ENCODE assay signal across 1 cellular context in the genomic region with DNA sequence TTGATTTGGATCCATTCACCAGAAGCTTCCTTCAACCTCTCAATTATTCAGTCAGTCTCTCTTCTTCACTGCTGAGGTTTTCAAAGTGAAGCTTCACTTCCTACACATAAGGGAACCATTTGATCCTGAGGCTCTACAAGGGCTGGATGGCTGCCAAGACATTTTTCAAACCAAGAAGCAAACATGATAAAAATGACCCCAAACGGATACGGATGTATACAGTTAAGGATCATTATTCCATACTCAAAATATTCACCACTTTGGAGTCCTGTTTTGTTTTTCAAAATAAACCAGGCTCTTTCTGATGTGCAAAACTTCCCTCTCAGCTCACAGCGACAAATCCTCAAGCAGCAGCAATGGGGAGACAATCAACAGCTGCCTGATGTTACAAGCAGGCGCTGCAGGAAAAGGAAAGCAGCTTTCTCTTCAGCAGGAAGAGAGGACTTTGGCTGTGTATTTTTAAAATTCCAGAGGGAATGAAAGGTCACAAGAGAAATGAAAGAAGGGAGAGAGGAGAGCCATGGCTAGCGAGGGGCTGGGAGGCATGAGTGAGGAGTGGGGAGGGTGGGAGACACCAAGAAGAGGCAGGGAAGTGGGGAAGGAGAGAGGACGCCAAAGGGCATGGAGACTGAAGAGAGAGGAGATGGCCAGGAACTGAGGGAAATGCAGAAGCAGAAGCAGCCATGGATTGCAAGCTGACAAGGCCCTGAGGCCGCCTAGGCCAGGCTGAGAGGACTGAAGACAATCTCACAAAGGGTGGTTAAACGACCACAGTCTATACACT.
TF ChIP-seq lines count a peak whose summit lies in the region.

No MANE protein-coding gene starts in this region.

TF ChIP-seq in SK-N-SH treated with all-trans-retinoic acid at 6 μM for 48 hours, 23 proteins besides CTCF, POLR2A, EP300 and RAD21 (continued from another document):
- TF ChIP-seq ZFP3 (CRISPR knock-in tag; IDR thresholded peaks at IDR 0.05) = peak; percentile 85
TF ChIP-seq in SK-N-SH treated with all-trans-retinoic acid at 6 μM for 48 hours: peak in this region for 1.
